13 cellular contexts compared by ENCODE assay signal in the genomic region with DNA sequence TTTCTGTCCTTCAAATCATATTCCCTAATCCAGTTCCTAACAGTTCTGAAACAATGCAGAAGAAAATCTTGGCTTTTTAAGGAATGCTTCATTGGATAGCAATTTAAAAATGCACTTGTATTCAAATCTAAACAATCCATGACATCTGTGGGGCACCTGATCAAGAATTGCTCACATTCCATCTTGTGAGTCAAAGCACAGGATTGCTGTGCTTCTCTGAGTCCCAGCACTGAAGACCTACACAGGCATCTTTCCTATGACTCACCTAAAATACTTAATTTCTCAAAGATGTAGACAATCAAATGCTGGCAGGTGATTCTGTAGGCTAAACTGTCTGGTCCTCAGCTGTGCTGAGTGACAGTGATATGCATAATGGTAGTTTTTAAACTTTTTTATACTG. TPM values are rescaled to one million over a fixed set of nuclear protein-coding genes. Genes with fewer than 3 reads are reported as not detected.
DNase-seq lines count a peak whose midpoint lies in the region; ATAC-seq and TF ChIP-seq lines count a peak whose summit lies in the region.
"Had no signal": no experiment of that assay in that cellular context is flagged by ENCODE, and none has a peak within 500 bp of the region (broad histone marks: within the 10 kb centered on the region; RNA-seq: fewer than 3 reads in every experiment).

No MANE protein-coding gene starts in this region.

- POLR2A ChIA-PET in SK-N-SH (lab: Yijun Ruan, JAX): no interaction called here

- H3K27me3 ChIP-seq in GM23248 (replicated peaks; ENCODE audit: insufficient read depth): no peaks in the 10 kb centered on the region
- no peaks in the 10 kb centered on the region for H3K27me3 ChIP-seq in SK-N-SH (ENCODE audit: insufficient read depth)

- no peak overlapping the region for H3K27ac Mint-ChIP-seq in activated naive CD4-positive, alpha-beta T cell treated with anti-CD3 and anti-CD28 coated beads, Interleukin-2, amount 10 ng/mL, durations not matched to agents 7 days and 5 days
- H3K27ac Mint-ChIP-seq: activated CD8-positive, alpha-beta T cell treated with anti-CD3 and anti-CD28 coated beads for 36 hours; activated naive CD8-positive, alpha-beta T cell treated with anti-CD3 and anti-CD28 coated beads for 36 hours; nephron; stimulated activated effector memory CD8-positive, alpha-beta T cell treated with anti-CD3 and anti-CD28 coated beads, Interleukin-12 subunit alpha, Interleukin-12 subunit beta, amount 100 ng/mL, for 72 hours had no signal

- peaks cover 29% of the 10 kb centered on the region for H3K27me3 Mint-ChIP-seq in activated naive CD4-positive, alpha-beta T cell treated with anti-CD3 and anti-CD28 coated beads, Interleukin-2, amount 10 ng/mL, durations not matched to agents 7 days and 5 days

- H3F3A ChIP-seq in GM23248 (ENCODE audit: insufficient read depth) (peaks cover 29% of the 10 kb centered on the region), SK-N-SH (replicated peaks; ENCODE audit: insufficient read depth) (peaks cover 38% of the 10 kb centered on the region)

- H3K36me3 ChIP-seq in GM23248 (ENCODE audit: low read depth) (no peaks in the 10 kb centered on the region), SK-N-SH (replicated peaks in 1 of 2; ENCODE audit: control insufficient read depth in 1 of 2, insufficient read depth in 2 of 2, low read length in 1 of 2) (peaks cover 0 to 7% of the 10 kb centered on the region in 2 experiments)

- H3K4me1 Mint-ChIP-seq in activated naive CD4-positive, alpha-beta T cell treated with anti-CD3 and anti-CD28 coated beads, Interleukin-2, amount 10 ng/mL, durations not matched to agents 7 days and 5 days: no peaks in the 10 kb centered on the region
- H3K4me1 Mint-ChIP-seq: activated naive CD8-positive, alpha-beta T cell treated with anti-CD3 and anti-CD28 coated beads for 36 hours; nephron; stimulated activated effector memory CD8-positive, alpha-beta T cell treated with anti-CD3 and anti-CD28 coated beads, Interleukin-12 subunit alpha, Interleukin-12 subunit beta, amount 100 ng/mL, for 72 hours had no signal

- H3K9me2 ChIP-seq in GM23248 (ENCODE audit: insufficient read depth) (no peaks in the 10 kb centered on the region), SK-N-SH (no peaks in the 10 kb centered on the region)

- no peaks in the 10 kb centered on the region for H4K20me1 ChIP-seq in GM23248 (ENCODE audit: insufficient read depth)
- no peaks in the 10 kb centered on the region for H4K20me1 ChIP-seq in SK-N-SH (ENCODE audit: insufficient read depth)

- peaks cover 14% of the 10 kb centered on the region for H3K9me3 Mint-ChIP-seq in activated naive CD4-positive, alpha-beta T cell treated with anti-CD3 and anti-CD28 coated beads, Interleukin-2, amount 10 ng/mL, durations not matched to agents 7 days and 5 days

- peak in 1 of 2 experiments; percentile 99; a peak in 2 of 4 replicates for TF ChIP-seq EP300 in SK-N-SH (IDR thresholded peaks at IDR 0.05; ENCODE audit: borderline replicate concordance in 1 of 2, low read depth in 1 of 2, low read length in 1 of 2)

- peak overlapping the region; percentile 11; the same call in 1 of the 2 replicates for H3K27ac ChIP-seq in GM23248
- peak overlapping the region in 1 of 2 experiments; percentile 62; a peak in 3 of 4 replicates for H3K27ac ChIP-seq in SK-N-SH (ENCODE audit: low read depth in 2 of 2, low read length in 1 of 2)

- no peak overlapping the region for H3K9ac ChIP-seq in GM23248
- H3K9ac ChIP-seq in SK-N-SH: no peak overlapping the region

- H3K4me1 ChIP-seq in GM23248 (ENCODE audit: insufficient read depth): peaks cover 35% of the 10 kb centered on the region
- H3K4me1 ChIP-seq in SK-N-SH (ENCODE audit: control insufficient read depth in 1 of 2, insufficient read depth in 2 of 2, low read depth in 1 of 2, low read length in 1 of 2): peaks cover 0 to 16% of the 10 kb centered on the region in 2 experiments; a peak in 1 of 4 replicates

- H2AFZ ChIP-seq in GM23248 (no peak overlapping the region), SK-N-SH (ENCODE audit: low read depth) (no peak overlapping the region)

- TF ChIP-seq CTCF in SK-N-SH (IDR thresholded peaks at IDR 0.05) (no peak), fibroblast of mammary gland (conservative IDR thresholded peaks at IDR 0.05; ENCODE audit: control insufficient read depth, insufficient read depth, low read depth, low read length) (no peak)

- no peak overlapping the region for H3K4me3 Mint-ChIP-seq in activated naive CD4-positive, alpha-beta T cell treated with anti-CD3 and anti-CD28 coated beads, Interleukin-2, amount 10 ng/mL, durations not matched to agents 7 days and 5 days
- H3K4me3 Mint-ChIP-seq: activated CD8-positive, alpha-beta T cell treated with anti-CD3 and anti-CD28 coated beads for 36 hours; activated naive CD8-positive, alpha-beta T cell treated with anti-CD3 and anti-CD28 coated beads for 36 hours; nephron; stimulated activated effector memory CD8-positive, alpha-beta T cell treated with anti-CD3 and anti-CD28 coated beads, Interleukin-12 subunit alpha, Interleukin-12 subunit beta, amount 100 ng/mL, for 72 hours had no signal

- no peaks in the 10 kb centered on the region for H3K9me3 ChIP-seq in GM23248 (ENCODE audit: low read depth)
- H3K9me3 ChIP-seq in SK-N-SH: no peaks in the 10 kb centered on the region

- DNase-seq in GM23248 (peak; percentile 93), SK-N-SH (no peak), fibroblast of mammary gland (ENCODE audit: low read depth) (peak; percentile 94), skeletal muscle cell (ENCODE audit: low read depth) (peak; percentile 66), NAMALWA (ENCODE audit: low spot score) (no peak)
- no peak for DNase-seq in activated naive CD4-positive, alpha-beta T cell treated with anti-CD3 and anti-CD28 coated beads, Interleukin-2, amount 10 ng/mL, durations not matched to agents 7 days and 5 days
- DNase-seq: activated CD8-positive, alpha-beta T cell treated with anti-CD3 and anti-CD28 coated beads for 36 hours; activated naive CD8-positive, alpha-beta T cell treated with anti-CD3 and anti-CD28 coated beads for 36 hours; NCI-H187 treated with DMSO at 0.1 percent for 48 hours; T-helper 1 cell had no signal

- in situ Hi-C loops in GM23248 (cut with MboI): no loop called here

- H3K79me2 ChIP-seq in GM23248 (ENCODE audit: insufficient read depth) (no peaks in the 10 kb centered on the region), SK-N-SH (ENCODE audit: insufficient read depth) (no peaks in the 10 kb centered on the region)

- peak overlapping the region; percentile 56 for H3K4me2 ChIP-seq in GM23248 (ENCODE audit: unreplicated experiment)
- no peak overlapping the region for H3K4me2 ChIP-seq in SK-N-SH

- no peaks in the 10 kb centered on the region for H3K36me3 Mint-ChIP-seq in activated naive CD4-positive, alpha-beta T cell treated with anti-CD3 and anti-CD28 coated beads, Interleukin-2, amount 10 ng/mL, durations not matched to agents 7 days and 5 days
- H3K36me3 Mint-ChIP-seq: stimulated activated effector memory CD8-positive, alpha-beta T cell treated with anti-CD3 and anti-CD28 coated beads, Interleukin-12 subunit alpha, Interleukin-12 subunit beta, amount 100 ng/mL, for 72 hours had no signal

- H3K4me3 ChIP-seq in GM23248 (no peak overlapping the region), SK-N-SH (ENCODE audit: low read depth in 2 of 2, low read length in 1 of 2) (no peak overlapping the region), fibroblast of mammary gland (ENCODE audit: control insufficient read depth, low read depth, low read length) (no peak overlapping the region), skeletal muscle cell (ENCODE audit: low read depth, low read length) (no peak overlapping the region)

- TF ChIP-seq RAD21 in SK-N-SH (IDR thresholded peaks at IDR 0.05; ENCODE audit: low read length): no peak

- no peak for ATAC-seq in GM18520 (IDR thresholded peaks at IDR 0.05; ENCODE audit: unreplicated experiment)
- ATAC-seq: activated CD8-positive, alpha-beta T cell treated with anti-CD3 and anti-CD28 coated beads for 36 hours; stimulated activated effector memory CD8-positive, alpha-beta T cell treated with anti-CD3 and anti-CD28 coated beads, Interleukin-12 subunit alpha, Interleukin-12 subunit beta, amount 100 ng/mL, for 72 hours had no signal

- CTCF ChIA-PET in SK-N-SH (lab: Yijun Ruan, JAX): no interaction called here
- CTCF ChIA-PET in activated naive CD4-positive, alpha-beta T cell treated with anti-CD3 and anti-CD28 coated beads, Interleukin-2, amount 10 ng/mL, durations not matched to agents 7 days and 5 days (lab: Charles Lee): no interaction called here

TF ChIP-seq in SK-N-SH, 30 proteins besides CTCF, POLR2A, EP300 and RAD21 (continues in another document):
- TF ChIP-seq, protein P1, sequence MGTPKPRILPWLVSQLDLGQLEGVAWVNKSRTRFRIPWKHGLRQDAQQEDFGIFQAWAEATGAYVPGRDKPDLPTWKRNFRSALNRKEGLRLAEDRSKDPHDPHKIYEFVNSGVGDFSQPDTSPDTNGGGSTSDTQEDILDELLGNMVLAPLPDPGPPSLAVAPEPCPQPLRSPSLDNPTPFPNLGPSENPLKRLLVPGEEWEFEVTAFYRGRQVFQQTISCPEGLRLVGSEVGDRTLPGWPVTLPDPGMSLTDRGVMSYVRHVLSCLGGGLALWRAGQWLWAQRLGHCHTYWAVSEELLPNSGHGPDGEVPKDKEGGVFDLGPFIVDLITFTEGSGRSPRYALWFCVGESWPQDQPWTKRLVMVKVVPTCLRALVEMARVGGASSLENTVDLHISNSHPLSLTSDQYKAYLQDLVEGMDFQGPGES (IDR thresholded peaks at IDR 0.05; ENCODE audit: low read depth, low read length): no peak
- no peak for TF ChIP-seq SMC3 (IDR thresholded peaks at IDR 0.05; ENCODE audit: low read depth, low read length)
- peak; percentile 97 for TF ChIP-seq FOXM1 (IDR thresholded peaks at IDR 0.05; ENCODE audit: low read depth)
- TF ChIP-seq TAF1 (IDR thresholded peaks at IDR 0.05; ENCODE audit: borderline replicate concordance, low read depth, low read length): no peak
- TF ChIP-seq, protein P2, sequence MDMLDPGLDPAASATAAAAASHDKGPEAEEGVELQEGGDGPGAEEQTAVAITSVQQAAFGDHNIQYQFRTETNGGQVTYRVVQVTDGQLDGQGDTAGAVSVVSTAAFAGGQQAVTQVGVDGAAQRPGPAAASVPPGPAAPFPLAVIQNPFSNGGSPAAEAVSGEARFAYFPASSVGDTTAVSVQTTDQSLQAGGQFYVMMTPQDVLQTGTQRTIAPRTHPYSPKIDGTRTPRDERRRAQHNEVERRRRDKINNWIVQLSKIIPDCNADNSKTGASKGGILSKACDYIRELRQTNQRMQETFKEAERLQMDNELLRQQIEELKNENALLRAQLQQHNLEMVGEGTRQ (IDR thresholded peaks at IDR 0.05; ENCODE audit: borderline replicate concordance, low read depth, low read length): no peak
- TF ChIP-seq, protein P3, sequence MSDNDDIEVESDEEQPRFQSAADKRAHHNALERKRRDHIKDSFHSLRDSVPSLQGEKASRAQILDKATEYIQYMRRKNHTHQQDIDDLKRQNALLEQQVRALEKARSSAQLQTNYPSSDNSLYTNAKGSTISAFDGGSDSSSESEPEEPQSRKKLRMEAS (IDR thresholded peaks at IDR 0.05; ENCODE audit: low read depth): peak; percentile 74

RNA-seq across cellular contexts. Expression of a gene that starts 10.1 kb away (rescaled TPM):
- total RNA-seq in GM23248 (2014; rRNA removed; shearing (Covaris generic)): 43.4 and 43.9 TPM in 2 replicates
- 13.3 and 15.8 TPM in 2 replicates for polyA plus RNA-seq in GM23248 (2016; fragmentation: Nextera tagmentation; extraction: Ambion mirVana)
- 43.8 and 60.4 TPM in 2 replicates for polyA plus RNA-seq in SK-N-SH (2012; rRNA removed)
- polyA plus RNA-seq in SK-N-SH (2012; cell fraction: cytosol; rRNA removed): 52.8 and 56.2 TPM in 2 replicates
- polyA plus RNA-seq in SK-N-SH (2012; cell fraction: nucleus; rRNA removed): 38.6 and 73.5 TPM in 2 replicates

Comparison
In these comparisons a context has a peak if more than half of its experiments do, and no peak if none do; other contexts are left out.
1. DNase-seq: peak in GM23248 (single experiment), fibroblast of mammary gland (single experiment) and skeletal muscle cell (single experiment); none in SK-N-SH (single experiment), activated naive CD4-positive, alpha-beta T cell treated with anti-CD3 and anti-CD28 coated beads, Interleukin-2, amount 10 ng/mL, durations not matched to agents 7 days and 5 days (single experiment) and NAMALWA (single experiment).